ENCODE assay signal across 14 cellular contexts in the genomic region with DNA sequence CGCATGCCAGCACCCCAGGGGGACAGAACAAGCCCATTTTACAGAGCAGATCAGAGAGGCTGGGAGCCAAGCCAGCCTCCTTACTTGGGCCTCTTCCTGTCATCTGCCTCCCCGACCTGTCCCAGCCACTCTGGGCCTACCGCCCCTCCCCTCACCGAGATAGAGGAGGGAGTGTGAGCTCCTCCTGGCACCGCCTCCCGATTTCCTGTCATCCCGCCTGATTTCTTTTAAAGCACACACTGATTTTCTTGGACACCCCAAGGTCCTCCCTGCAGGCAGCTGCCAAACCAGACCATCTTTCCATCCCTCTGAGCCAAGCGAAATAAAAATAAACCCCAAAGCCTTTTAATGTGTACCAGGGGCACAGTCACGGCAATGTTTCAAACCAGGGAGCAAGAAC.
DNase-seq lines count a peak whose midpoint lies in the region; ATAC-seq, FAIRE-seq and TF ChIP-seq lines count a peak whose summit lies in the region.
"Had no signal": no experiment of that assay in that cellular context is flagged by ENCODE, and none has a peak within 500 bp of the region (broad histone marks: within the 10 kb centered on the region; RNA-seq: fewer than 3 reads in every experiment).

No MANE protein-coding gene starts in this region.

- H3K27me3 Mint-ChIP-seq in activated CD4-positive, alpha-beta T cell treated with anti-CD3 and anti-CD28 coated beads, Interleukin-2, amount 10 ng/mL, durations not matched to agents 7 days and 5 days = no peaks in the 10 kb centered on the region

- H2AFZ ChIP-seq in neural cell (ENCODE audit: low read depth, low read length) = no peak overlapping the region

- peak overlapping the region; percentile 47 for H3K27ac Mint-ChIP-seq in activated CD4-positive, alpha-beta T cell treated with anti-CD3 and anti-CD28 coated beads, Interleukin-2, amount 10 ng/mL, durations not matched to agents 7 days and 5 days

- H3K4me3 Mint-ChIP-seq in activated CD4-positive, alpha-beta T cell treated with anti-CD3 and anti-CD28 coated beads, Interleukin-2, amount 10 ng/mL, durations not matched to agents 7 days and 5 days = no peak overlapping the region

- H3K9ac ChIP-seq in neural cell (ENCODE audit: low read length) = peak overlapping the region; percentile 64

- no peak for DNase-seq in activated CD4-positive, alpha-beta T cell treated with anti-CD3 and anti-CD28 coated beads, Interleukin-2, amount 10 ng/mL, durations not matched to agents 7 days and 5 days
- DNase-seq in activated CD4-positive, alpha-beta T cell treated with anti-CD3 and anti-CD28 coated beads, Interleukin-2, amount 50 U/mL, for 4 hours = no peak
- DNase-seq in esophagus muscularis mucosa (ENCODE audit: extremely low spot score) (no peak), transverse colon (no peak), NCI-H1930 (lab: John Stamatoyannopoulos, UW) (no peak), pancreas (no peak), H7 (no peak)
- DNase-seq: COR-L47, mesendoderm, NCI-H2081 treated with DMSO at 0.1 percent for 48 hours had no signal

- H3K27ac ChIP-seq in esophagus muscularis mucosa (replicated peaks in 1 of 4) (peak overlapping the region; percentile 76 to 95 (median 79)), neural cell (ENCODE audit: low read length) (peak overlapping the region; percentile 90), transverse colon (peak overlapping the region; percentile 63 to 81 (median 67)), pancreas (no peak overlapping the region)
- H3K27ac ChIP-seq: SK-N-MC had no signal

- H3K4me1 ChIP-seq in esophagus muscularis mucosa = peaks cover 53 to 75% (median 68%) of the 10 kb centered on the region in 4 donors
- peaks cover 21 to 46% (median 29%) of the 10 kb centered on the region in 4 donors for H3K4me1 ChIP-seq in transverse colon
- H3K4me1 ChIP-seq in pancreas = no peaks in the 10 kb centered on the region

- POLR2A ChIA-PET in activated CD4-positive, alpha-beta T cell treated with anti-CD3 and anti-CD28 coated beads, Interleukin-2, amount 10 ng/mL, durations not matched to agents 7 days and 5 days (lab: Charles Lee) = no interaction called here

- H3K9me3 ChIP-seq in esophagus muscularis mucosa = no peaks in the 10 kb centered on the region
- H3K9me3 ChIP-seq in neural cell (ENCODE audit: low read length) = no peaks in the 10 kb centered on the region
- H3K9me3 ChIP-seq in transverse colon = no peaks in the 10 kb centered on the region
- no peaks in the 10 kb centered on the region for H3K9me3 ChIP-seq in pancreas

- peaks cover 3% of the 10 kb centered on the region for H3K4me1 Mint-ChIP-seq in activated CD4-positive, alpha-beta T cell treated with anti-CD3 and anti-CD28 coated beads, Interleukin-2, amount 10 ng/mL, durations not matched to agents 7 days and 5 days

- no peaks in the 10 kb centered on the region for H3K9me3 Mint-ChIP-seq in activated CD4-positive, alpha-beta T cell treated with anti-CD3 and anti-CD28 coated beads, Interleukin-2, amount 10 ng/mL, durations not matched to agents 7 days and 5 days

- CTCF ChIA-PET in activated CD4-positive, alpha-beta T cell treated with anti-CD3 and anti-CD28 coated beads, Interleukin-2, amount 10 ng/mL, durations not matched to agents 7 days and 5 days (lab: Charles Lee) = no interaction called here

- no peaks in the 10 kb centered on the region for H3F3A ChIP-seq in neural cell (ENCODE audit: insufficient read depth, low read length, poor library complexity, severe bottlenecking)

- no peak for TF ChIP-seq RAD21 in neural cell (conservative IDR thresholded peaks at IDR 0.05)

- TF ChIP-seq CTCF in esophagus muscularis mucosa (IDR thresholded peaks at IDR 0.05) (no peak), neural cell (IDR thresholded peaks at IDR 0.05; ENCODE audit: poor library complexity, severe bottlenecking) (no peak), transverse colon (IDR thresholded peaks at IDR 0.05) (no peak), pancreas (IDR thresholded peaks at IDR 0.05) (no peak)

- TF ChIP-seq POLR2A in esophagus muscularis mucosa (IDR thresholded peaks at IDR 0.05; ENCODE audit: low read depth) = no peak
- TF ChIP-seq POLR2A in transverse colon (IDR thresholded peaks at IDR 0.05) = no peak

- in situ Hi-C loops in transverse colon (cut with MboI; ENCODE audit: low pct_ligation_motif_present in 1 of 4, low pct_unique_long_range_greater_than_20kb in 1 of 4, low sequenced_read_pairs in 3 of 4) = loop anchor here in 1 of 4 donors (25.0 kb wide), 1 partner anchor 359 kb away; no protein-coding TSS in a partner anchor

- TF ChIP-seq EP300 in esophagus muscularis mucosa (IDR thresholded peaks at IDR 0.05) (no peak), neural cell (conservative IDR thresholded peaks at IDR 0.05; ENCODE audit: poor library complexity, severe bottlenecking) (no peak), transverse colon (IDR thresholded peaks at IDR 0.05; ENCODE audit: low read depth) (no peak)

- no peak for ATAC-seq in pancreas

- H3K36me3 Mint-ChIP-seq in activated CD4-positive, alpha-beta T cell treated with anti-CD3 and anti-CD28 coated beads, Interleukin-2, amount 10 ng/mL, durations not matched to agents 7 days and 5 days (ENCODE audit: low read depth) = peaks cover 13% of the 10 kb centered on the region

- no peaks in the 10 kb centered on the region for H4K20me1 ChIP-seq in neural cell (ENCODE audit: insufficient read depth)

- H3K36me3 ChIP-seq in esophagus muscularis mucosa (peaks cover 0 to 59% (median 28%) of the 10 kb centered on the region in 4 donors), neural cell (ENCODE audit: insufficient read depth, low read length) (no peaks in the 10 kb centered on the region), transverse colon (no peaks in the 10 kb centered on the region), pancreas (peaks cover 0 to 5% (median 4%) of the 10 kb centered on the region in 3 donors), H7 (replicated peaks; ENCODE audit: control insufficient read depth, insufficient read depth, low read length) (peaks cover 15% of the 10 kb centered on the region)

- no peak overlapping the region for H3K4me2 ChIP-seq in neural cell (ENCODE audit: low read length)

- WGBS in esophagus muscularis mucosa = 25% methylated on average over 9 of the region's 9 CpGs
- WGBS in transverse colon (ENCODE audit: low coverage in 1 of 2), 2 donors = 58 to 62% methylated on average over 7 to 9 of the region's 9 CpGs
- WGBS in pancreas, 2 donors = 83 to 88% methylated on average over 9 of the region's 9 CpGs

- no peaks in the 10 kb centered on the region for H3K79me2 ChIP-seq in neural cell (replicated peaks; ENCODE audit: insufficient read depth, low read length)

- no peaks in the 10 kb centered on the region for H3K9me2 ChIP-seq in neural cell (ENCODE audit: insufficient read depth, low read length)

- intact Hi-C loops in esophagus muscularis mucosa (cut with DNase I) = no loop called here
- intact Hi-C loops in transverse colon (cut with DNase I; ENCODE audit: low total_unique reads) = no loop called here
- intact Hi-C loops in pancreas (cut with DNase I) = no loop called here

- FAIRE-seq in pancreas (lab: Jason Lieb, UNC) = no peak
- FAIRE-seq: A204.1, endothelial cell of umbilical vein had no signal

- H3K4me3 ChIP-seq in esophagus muscularis mucosa (no peak overlapping the region), neural cell (ENCODE audit: low read length) (no peak overlapping the region), transverse colon (no peak overlapping the region), pancreas (no peak overlapping the region), H7 (ENCODE audit: insufficient read depth, low read depth, low read length) (no peak overlapping the region)
- H3K4me3 ChIP-seq: SK-N-MC had no signal

- H3K27me3 ChIP-seq in esophagus muscularis mucosa (no peaks in the 10 kb centered on the region), neural cell (ENCODE audit: insufficient read depth, low read depth, low read length) (no peaks in the 10 kb centered on the region), transverse colon (no peaks in the 10 kb centered on the region), pancreas (no peaks in the 10 kb centered on the region), H7 (ENCODE audit: control insufficient read depth, insufficient read depth, low read length) (no peaks in the 10 kb centered on the region)

TF ChIP-seq in neural cell, 6 proteins besides CTCF, POLR2A, EP300 and RAD21:
- TF ChIP-seq EZH2 (IDR thresholded peaks at IDR 0.05; ENCODE audit: borderline replicate concordance, insufficient read depth, low read length, poor library complexity, severe bottlenecking) (no peak), TAF1 (IDR thresholded peaks at IDR 0.05; ENCODE audit: low read depth) (no peak), SMC3 (conservative IDR thresholded peaks at IDR 0.05; ENCODE audit: poor library complexity) (no peak), POLR2AphosphoS5 (IDR thresholded peaks at IDR 0.05) (no peak), MXI1 (conservative IDR thresholded peaks at IDR 0.05; ENCODE audit: poor library complexity, severe bottlenecking) (no peak)
- TF ChIP-seq, protein P1, sequence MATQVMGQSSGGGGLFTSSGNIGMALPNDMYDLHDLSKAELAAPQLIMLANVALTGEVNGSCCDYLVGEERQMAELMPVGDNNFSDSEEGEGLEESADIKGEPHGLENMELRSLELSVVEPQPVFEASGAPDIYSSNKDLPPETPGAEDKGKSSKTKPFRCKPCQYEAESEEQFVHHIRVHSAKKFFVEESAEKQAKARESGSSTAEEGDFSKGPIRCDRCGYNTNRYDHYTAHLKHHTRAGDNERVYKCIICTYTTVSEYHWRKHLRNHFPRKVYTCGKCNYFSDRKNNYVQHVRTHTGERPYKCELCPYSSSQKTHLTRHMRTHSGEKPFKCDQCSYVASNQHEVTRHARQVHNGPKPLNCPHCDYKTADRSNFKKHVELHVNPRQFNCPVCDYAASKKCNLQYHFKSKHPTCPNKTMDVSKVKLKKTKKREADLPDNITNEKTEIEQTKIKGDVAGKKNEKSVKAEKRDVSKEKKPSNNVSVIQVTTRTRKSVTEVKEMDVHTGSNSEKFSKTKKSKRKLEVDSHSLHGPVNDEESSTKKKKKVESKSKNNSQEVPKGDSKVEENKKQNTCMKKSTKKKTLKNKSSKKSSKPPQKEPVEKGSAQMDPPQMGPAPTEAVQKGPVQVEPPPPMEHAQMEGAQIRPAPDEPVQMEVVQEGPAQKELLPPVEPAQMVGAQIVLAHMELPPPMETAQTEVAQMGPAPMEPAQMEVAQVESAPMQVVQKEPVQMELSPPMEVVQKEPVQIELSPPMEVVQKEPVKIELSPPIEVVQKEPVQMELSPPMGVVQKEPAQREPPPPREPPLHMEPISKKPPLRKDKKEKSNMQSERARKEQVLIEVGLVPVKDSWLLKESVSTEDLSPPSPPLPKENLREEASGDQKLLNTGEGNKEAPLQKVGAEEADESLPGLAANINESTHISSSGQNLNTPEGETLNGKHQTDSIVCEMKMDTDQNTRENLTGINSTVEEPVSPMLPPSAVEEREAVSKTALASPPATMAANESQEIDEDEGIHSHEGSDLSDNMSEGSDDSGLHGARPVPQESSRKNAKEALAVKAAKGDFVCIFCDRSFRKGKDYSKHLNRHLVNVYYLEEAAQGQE (IDR thresholded peaks at IDR 0.05; ENCODE audit: borderline replicate concordance) = no peak

Comparison
In these comparisons a context has a peak if more than half of its experiments do, and no peak if none do; other contexts are left out.
1. H3K27ac ChIP-seq: peak in esophagus muscularis mucosa (4 of 4), neural cell (single experiment) and transverse colon (4 of 4); none in pancreas (0 of 4).